17 cellular contexts compared by ENCODE assay signal in the genomic region with DNA sequence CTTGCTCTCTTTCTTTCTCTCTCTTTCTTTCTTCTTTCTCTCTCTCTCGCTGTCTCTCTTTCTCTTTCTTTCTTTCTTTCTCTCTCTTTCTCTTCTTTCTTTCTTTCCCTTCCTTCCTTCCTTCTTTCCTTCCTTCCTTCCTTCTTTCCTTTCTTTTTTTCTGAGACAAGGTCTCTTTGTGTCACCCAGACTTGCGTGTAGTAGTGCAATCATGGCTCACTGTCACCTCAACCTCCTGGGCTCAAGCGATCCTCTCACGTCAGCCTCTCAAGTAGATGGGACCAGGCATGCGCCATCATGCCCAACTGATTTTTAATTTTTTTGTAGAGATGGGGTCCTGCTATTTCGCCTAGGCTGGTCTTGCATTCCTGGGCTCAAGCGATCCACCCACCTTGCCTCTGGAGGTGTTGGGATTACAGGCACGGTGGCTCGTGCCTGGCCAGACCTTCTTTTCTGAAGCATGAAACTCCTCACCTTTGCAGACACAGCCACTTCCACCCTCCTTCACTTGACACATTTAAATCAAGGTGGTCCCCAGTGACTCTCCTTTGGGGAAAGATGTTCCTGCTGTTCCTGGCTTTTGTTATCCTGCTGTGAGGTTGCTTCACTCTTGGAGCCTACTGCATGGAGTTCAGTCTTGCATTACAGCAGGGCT.
"Had no signal": no experiment of that assay in that cellular context is flagged by ENCODE, and none has a peak within 500 bp of the region (broad histone marks: within the 10 kb centered on the region; RNA-seq: fewer than 3 reads in every experiment).

No MANE protein-coding gene starts in this region.

- H3K9me3 ChIP-seq: colonic mucosa, neutrophil had no signal

- ATAC-seq: foreskin keratinocyte, lower lobe of right lung had no signal

- H3K27ac Mint-ChIP-seq: activated CD4-positive, alpha-beta T cell treated with anti-CD3 and anti-CD28 coated beads, Interleukin-2, amount 10 ng/mL, durations not matched to agents 24 days and 14 days; T-helper 2 cell treated with Interferon-gamma antibody and Interleukin-4, amounts not matched to agents 5 μg/mL and 100 μg/mL, for 36 hours had no signal

- H3K4me3 Mint-ChIP-seq: activated CD4-positive, alpha-beta T cell treated with anti-CD3 and anti-CD28 coated beads, Interleukin-2, amount 10 ng/mL, durations not matched to agents 24 days and 14 days; mesothelial cell of epicardium; T-helper 2 cell treated with Interferon-gamma antibody and Interleukin-4, amounts not matched to agents 5 μg/mL and 100 μg/mL, for 36 hours had no signal

- H3K27ac ChIP-seq: colonic mucosa, foreskin keratinocyte, lower lobe of right lung, neutrophil, transverse colon had no signal

- DNase-seq: activated CD4-positive, alpha-beta T cell treated with anti-CD3 and anti-CD28 coated beads, Interleukin-2, amount 10 ng/mL, durations not matched to agents 24 days and 14 days; activated CD4-positive, CD25-positive, alpha-beta regulatory T cell; activated effector memory CD4-positive, alpha-beta T cell treated with Interleukin-2 at 50 U/mL for 16 hours; activated naive CD4-positive, alpha-beta T cell treated with anti-CD3 and anti-CD28 coated beads, Interleukin-2, amount 50 U/mL, for 16 hours; central memory CD4-positive, alpha-beta T cell; colonic mucosa; effector CD8-positive, alpha-beta T cell; foreskin keratinocyte; glutamatergic neuron; lower lobe of right lung; stimulated activated CD4-positive, alpha-beta T cell treated with anti-CD3 and anti-CD28 coated beads, Interleukin-4, amount 100 ng/mL, for 24 hours; stimulated activated naive CD4-positive, alpha-beta T cell; SW 1271; transverse colon had no signal

- H3K4me3 ChIP-seq: colonic mucosa, lower lobe of right lung, transverse colon had no signal

- H3K27me3 ChIP-seq: colonic mucosa, transverse colon had no signal

- H3K4me1 Mint-ChIP-seq: activated CD4-positive, alpha-beta T cell treated with anti-CD3 and anti-CD28 coated beads, Interleukin-2, amount 10 ng/mL, durations not matched to agents 24 days and 14 days had no signal

- H3K4me1 ChIP-seq: colonic mucosa, foreskin keratinocyte, lower lobe of right lung, transverse colon had no signal

- H3K36me3 ChIP-seq: colonic mucosa, lower lobe of right lung, neutrophil, transverse colon had no signal
